ENCODE assay signal across 12 cellular contexts in genomic region chr6:41451039-41451438, GRCh38.
A peak's percentile ranks its signal among the peaks of the same experiment; 100 is the strongest.
DNase-seq lines count a peak whose midpoint lies in the region; ATAC-seq, FAIRE-seq and TF ChIP-seq lines count a peak whose summit lies in the region.
"Had no signal": no experiment of that assay in that cellular context is flagged by ENCODE, and none has a peak within 500 bp of the region (broad histone marks: within the 10 kb centered on the region; RNA-seq: fewer than 3 reads in every experiment).

No MANE protein-coding gene starts in this region.

- H3K9me3 ChIP-seq in HCT116 (ENCODE audit: control insufficient read depth in 1 of 2, insufficient read depth in 1 of 2, low read depth in 1 of 2, low read length in 2 of 2) (no peaks in the 10 kb centered on the region), small intestine (ENCODE audit: control insufficient read depth, low read depth) (no peaks in the 10 kb centered on the region)

- H3K36me3 Mint-ChIP-seq in chondrocyte (ENCODE audit: low read depth): no peaks in the 10 kb centered on the region
- no peaks in the 10 kb centered on the region for H3K36me3 Mint-ChIP-seq in mesothelial cell of epicardium
- no peaks in the 10 kb centered on the region for H3K36me3 Mint-ChIP-seq in activated CD4-positive, alpha-beta T cell treated with anti-CD3 and anti-CD28 coated beads, Interleukin-2, amount 10 ng/mL, durations not matched to agents 7 days and 5 days (ENCODE audit: low read depth)

- TF ChIP-seq CTCF in HCT116 (IDR thresholded peaks at IDR 0.05 in 2 of 3, conservative IDR thresholded peaks at IDR 0.05 in 1 of 3; ENCODE audit: borderline replicate concordance in 1 of 3, insufficient read depth in 1 of 3, low read depth in 2 of 3, low read length in 2 of 3) (peak in 2 of 3 experiments; percentile 12 to 33; a peak in 2 of 6 replicates), chondrocyte (IDR thresholded peaks at IDR 0.05) (peak; percentile 40), mesothelial cell of epicardium (IDR thresholded peaks at IDR 0.05; ENCODE audit: unreplicated experiment) (no peak)

- 0 out of 2 replicates have a peak, but pooled peaks have one; percentile 9 for TF ChIP-seq RAD21 in HCT116 (IDR thresholded peaks at IDR 0.05; ENCODE audit: low read depth)

- H3K4me3 ChIP-seq in HCT116 (replicated peaks in 1 of 2; ENCODE audit: low read depth in 1 of 2, low read length in 2 of 2) (no peak overlapping the region), small intestine (ENCODE audit: low read depth in 1 of 2, low read length in 2 of 2) (no peak overlapping the region)
- H3K4me3 ChIP-seq: lung, skin epidermis had no signal

- no peaks in the 10 kb centered on the region for H4K20me1 ChIP-seq in HCT116 (ENCODE audit: insufficient read depth)

- no peak for FAIRE-seq in small intestine (lab: Jason Lieb, UNC)

- 30 to 60% (median 50%) methylated on average over 9 of the region's 9 CpGs for WGBS in small intestine, 3 donors

- H3K9me3 Mint-ChIP-seq in chondrocyte (ENCODE audit: low read depth): no peaks in the 10 kb centered on the region
- H3K9me3 Mint-ChIP-seq in mesothelial cell of epicardium: no peaks in the 10 kb centered on the region
- H3K9me3 Mint-ChIP-seq in activated CD4-positive, alpha-beta T cell treated with anti-CD3 and anti-CD28 coated beads, Interleukin-2, amount 10 ng/mL, durations not matched to agents 7 days and 5 days: no peaks in the 10 kb centered on the region

- H3K4me2 ChIP-seq in HCT116 (ENCODE audit: low read length): no peak overlapping the region

- no peak overlapping the region for H2AFZ ChIP-seq in HCT116 (ENCODE audit: low read depth, low read length, poor library complexity, severe bottlenecking)

- POLR2A ChIA-PET in HCT116 (lab: Charles Lee): no interaction called here
- POLR2A ChIA-PET in activated CD4-positive, alpha-beta T cell treated with anti-CD3 and anti-CD28 coated beads, Interleukin-2, amount 10 ng/mL, durations not matched to agents 7 days and 5 days (lab: Charles Lee): no interaction called here

- CTCF ChIA-PET in HCT116 (lab: Charles Lee): interaction anchor here (2.0 kb wide), 1 partner anchor 9 kb away, joined by 6 read pairs; no protein-coding TSS in a partner anchor
- CTCF ChIA-PET in activated CD4-positive, alpha-beta T cell treated with anti-CD3 and anti-CD28 coated beads, Interleukin-2, amount 10 ng/mL, durations not matched to agents 7 days and 5 days (lab: Charles Lee): no interaction called here

- peaks cover 8 to 12% of the 10 kb centered on the region in 2 experiments; a peak in 3 of 4 replicates for H3K4me1 ChIP-seq in HCT116 (ENCODE audit: control insufficient read depth in 1 of 2, insufficient read depth in 2 of 2, low read length in 2 of 2)
- peaks cover 0 to 4% of the 10 kb centered on the region in 2 donors for H3K4me1 ChIP-seq in small intestine (ENCODE audit: control insufficient read depth in 2 of 2, insufficient read depth in 1 of 2, low read depth in 1 of 2, low read length in 1 of 2)

- peak; percentile 67 for ATAC-seq in HCT116

- no peak overlapping the region for H3K4me3 Mint-ChIP-seq in chondrocyte (ENCODE audit: unreplicated experiment)
- no peak overlapping the region for H3K4me3 Mint-ChIP-seq in mesothelial cell of epicardium
- H3K4me3 Mint-ChIP-seq in activated CD4-positive, alpha-beta T cell treated with anti-CD3 and anti-CD28 coated beads, Interleukin-2, amount 10 ng/mL, durations not matched to agents 7 days and 5 days: no peak overlapping the region

- DNase-seq in Ammon's horn (ENCODE audit: low spot score): peak; percentile 12
- no peak for DNase-seq in HCT116 (ENCODE audit: low read depth, low spot score)
- no peak for DNase-seq in chondrocyte (ENCODE audit: low spot score)
- DNase-seq in mesothelial cell of epicardium (ENCODE audit: low spot score in 2 of 2, unreplicated experiment in 2 of 2): no peak
- no peak for DNase-seq in activated CD4-positive, alpha-beta T cell treated with anti-CD3 and anti-CD28 coated beads, Interleukin-2, amount 10 ng/mL, durations not matched to agents 7 days and 5 days
- no peak for DNase-seq in small intestine
- DNase-seq in NK-92 (lab: John Stamatoyannopoulos, UW; ENCODE audit: unreplicated experiment): no peak
- no peak for DNase-seq in HCEC 1CT
- DNase-seq: amniotic stem cell, SW 1271 had no signal

- intact Hi-C loops in HCT116 (cut with micrococcal nuclease): no loop called here

- BruUV-seq in HCT116 (replicated peaks; lab: Mats Ljungman, UMichigan): no TSS peak

- no peak overlapping the region for H3K27ac Mint-ChIP-seq in chondrocyte (ENCODE audit: unreplicated experiment)
- peak overlapping the region; percentile 75 for H3K27ac Mint-ChIP-seq in mesothelial cell of epicardium
- no peak overlapping the region for H3K27ac Mint-ChIP-seq in activated CD4-positive, alpha-beta T cell treated with anti-CD3 and anti-CD28 coated beads, Interleukin-2, amount 10 ng/mL, durations not matched to agents 7 days and 5 days

- no peak for TF ChIP-seq POLR2A in HCT116 (IDR thresholded peaks at IDR 0.05; ENCODE audit: borderline replicate concordance, extremely low read depth, insufficient read depth, insufficient read length)

- H3K36me3 ChIP-seq in HCT116 (ENCODE audit: control insufficient read depth in 1 of 2, insufficient read depth in 2 of 2, low read length in 2 of 2) (no peaks in the 10 kb centered on the region), small intestine (ENCODE audit: control insufficient read depth in 2 of 2, insufficient read depth in 2 of 2, low read length in 2 of 2) (no peaks in the 10 kb centered on the region)

- no peak overlapping the region for H3K9ac ChIP-seq in HCT116 (ENCODE audit: low read length)

- H3K27me3 ChIP-seq in HCT116 (ENCODE audit: insufficient read depth, low read length) (no peaks in the 10 kb centered on the region), small intestine (ENCODE audit: control insufficient read depth in 2 of 2, insufficient read depth in 2 of 2, low read length in 2 of 2) (no peaks in the 10 kb centered on the region)

- H3K27me3 Mint-ChIP-seq in chondrocyte (ENCODE audit: low read depth): no peaks in the 10 kb centered on the region
- no peaks in the 10 kb centered on the region for H3K27me3 Mint-ChIP-seq in mesothelial cell of epicardium (ENCODE audit: low read depth)
- H3K27me3 Mint-ChIP-seq in activated CD4-positive, alpha-beta T cell treated with anti-CD3 and anti-CD28 coated beads, Interleukin-2, amount 10 ng/mL, durations not matched to agents 7 days and 5 days: peaks cover 5% of the 10 kb centered on the region

- H3K4me1 Mint-ChIP-seq in chondrocyte (ENCODE audit: low read depth) (peaks cover 14% of the 10 kb centered on the region), mesothelial cell of epicardium (peaks cover 45% of the 10 kb centered on the region)
- no peaks in the 10 kb centered on the region for H3K4me1 Mint-ChIP-seq in activated CD4-positive, alpha-beta T cell treated with anti-CD3 and anti-CD28 coated beads, Interleukin-2, amount 10 ng/mL, durations not matched to agents 7 days and 5 days

- H3K9me2 ChIP-seq in HCT116 (ENCODE audit: insufficient read depth): no peaks in the 10 kb centered on the region

- RAD21 ChIA-PET in HCT116 (lab: Charles Lee; ENCODE audit: low non-redundant PET in 1 of 2, low total read pairs in 2 of 2, uncharacterized antibody in 2 of 2, unreplicated experiment in 2 of 2): interaction anchor here in 1 of 2 experiments (0.8 kb wide), 1 partner anchor 26 kb away, joined by 4 read pairs; no protein-coding TSS in a partner anchor

- H3K79me2 ChIP-seq in HCT116 (ENCODE audit: insufficient read depth, low read length): no peaks in the 10 kb centered on the region

- H3K27ac ChIP-seq in HCT116 (ENCODE audit: low read depth, low read length) (no peak overlapping the region), small intestine (ENCODE audit: low read depth in 1 of 2, low read length in 1 of 2) (no peak overlapping the region)

TF ChIP-seq in HCT116, 20 proteins besides CTCF, POLR2A, EP300 and RAD21 (continues in another document):
- TF ChIP-seq CEBPB (IDR thresholded peaks at IDR 0.05; ENCODE audit: low read depth): no peak
- TF ChIP-seq REST (IDR thresholded peaks at IDR 0.05; ENCODE audit: low read depth): no peak
- TF ChIP-seq POLR2AphosphoS5 (IDR thresholded peaks at IDR 0.05; ENCODE audit: low read depth, low read length): no peak
- TF ChIP-seq EZH2phosphoT487 (IDR thresholded peaks at IDR 0.05; ENCODE audit: borderline replicate concordance): no peak
- no peak for TF ChIP-seq TCF7L2 (IDR thresholded peaks at IDR 0.05; ENCODE audit: borderline replicate concordance, extremely low read depth, insufficient read depth, insufficient read length)
